Comparison of ENCODE assay signal across 13 cellular contexts in the genomic region with DNA sequence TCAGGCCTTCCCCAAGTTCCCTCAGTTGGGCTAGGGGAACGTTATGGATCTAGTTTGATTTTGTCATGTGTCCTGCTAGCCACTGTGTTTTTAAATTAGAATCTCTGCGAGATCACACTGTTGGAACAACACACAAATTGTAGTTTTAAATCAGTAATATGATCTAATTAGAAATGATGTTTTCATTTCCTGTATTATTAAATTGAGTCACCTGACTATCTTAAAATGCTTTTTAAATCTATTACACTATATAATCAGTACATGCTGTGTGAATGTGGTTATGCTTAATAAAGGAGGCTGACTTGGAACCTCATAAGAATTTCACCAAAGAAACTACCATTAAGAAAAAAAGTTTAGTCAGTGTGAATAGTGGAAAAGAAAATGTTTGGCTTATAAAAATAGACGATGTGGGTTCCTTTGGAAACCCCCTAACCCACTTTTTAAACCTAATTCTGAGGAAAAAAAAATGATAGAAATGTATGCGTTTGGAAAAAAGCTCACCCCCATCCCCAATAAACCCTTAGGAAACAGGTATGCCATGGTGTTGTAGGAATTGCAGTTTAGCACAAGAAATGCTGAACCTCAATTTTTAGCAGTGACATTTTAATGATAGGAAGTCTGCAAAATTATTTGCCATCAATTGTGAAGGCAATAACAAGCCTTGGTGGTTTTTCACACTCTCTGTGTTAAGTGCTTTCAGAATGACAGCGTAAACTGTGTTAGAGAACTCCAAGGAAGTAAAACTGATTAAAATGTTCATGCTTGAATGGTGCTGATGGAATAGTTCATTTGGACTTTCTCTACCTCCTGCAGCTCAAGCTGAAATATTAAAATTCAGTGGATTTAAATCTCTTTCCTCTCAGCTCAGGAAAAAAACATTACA. TPM values are rescaled to one million over a fixed set of nuclear protein-coding genes. Genes with fewer than 3 reads are reported as not detected.
DNase-seq lines count a peak whose midpoint lies in the region; ATAC-seq lines count a peak whose summit lies in the region.
"Had no signal": no experiment of that assay in that cellular context is flagged by ENCODE, and none has a peak within 500 bp of the region (broad histone marks: within the 10 kb centered on the region; RNA-seq: fewer than 3 reads in every experiment).

No MANE protein-coding gene starts in this region.

- peaks cover 0 to 4% of the 10 kb centered on the region in 2 donors for H3K36me3 Mint-ChIP-seq in activated T-cell treated with anti-CD3 and anti-CD28 coated beads, Interleukin-2, amount 50 U/mL, for 72 hours (ENCODE audit: insufficient read depth in 2 of 2)
- peaks cover 30% of the 10 kb centered on the region for H3K36me3 Mint-ChIP-seq in stimulated activated naive CD8-positive, alpha-beta T cell treated with anti-CD3 and anti-CD28 coated beads, Interleukin-15, Interleukin-2, amounts not matched to agents 100 ng/mL and 50 ng/mL, for 24 hours (ENCODE audit: low read depth)

- intact Hi-C loops in posterior vena cava (cut with DNase I) = no loop called here

- DNase-seq in activated T-cell treated with anti-CD3 and anti-CD28 coated beads, Interleukin-2, amount 50 U/mL, for 72 hours = no peak
- DNase-seq in activated T-cell treated with anti-CD3 and anti-CD28 coated beads, Interleukin-2, amount 50 U/mL, for 1 hour = no peak
- DNase-seq in posterior vena cava (ENCODE audit: low spot score) = no peak
- DNase-seq in NCI-H748 (lab: John Stamatoyannopoulos, UW; ENCODE audit: unreplicated experiment) = no peak
- DNase-seq in dedifferentiated amniotic fluid mesenchymal stem cell (ENCODE audit: extremely low spot score) = no peak
- DNase-seq: GM23248, left ventricle myocardium inferior, NCI-H774, uterus had no signal

- H3K4me3 Mint-ChIP-seq in activated T-cell treated with anti-CD3 and anti-CD28 coated beads, Interleukin-2, amount 50 U/mL, for 72 hours = peak overlapping the region; percentile 49 to 72
- peak overlapping the region; percentile 57 for H3K4me3 Mint-ChIP-seq in stimulated activated naive CD8-positive, alpha-beta T cell treated with anti-CD3 and anti-CD28 coated beads, Interleukin-15, Interleukin-2, amounts not matched to agents 100 ng/mL and 50 ng/mL, for 24 hours

- peak; percentile 72 to 78 for ATAC-seq in activated T-cell treated with anti-CD3 and anti-CD28 coated beads, Interleukin-2, amount 50 U/mL, for 72 hours (replicated peaks in 1 of 2)
- ATAC-seq in HG02571 (IDR thresholded peaks at IDR 0.05; ENCODE audit: unreplicated experiment) (peak; percentile 65), HG03558 (IDR thresholded peaks at IDR 0.05; ENCODE audit: extremely low read depth, unreplicated experiment) (peak; percentile 71)
- ATAC-seq: K562 had no signal

- H3K9me3 Mint-ChIP-seq in activated T-cell treated with anti-CD3 and anti-CD28 coated beads, Interleukin-2, amount 50 U/mL, for 72 hours = no peaks in the 10 kb centered on the region
- H3K9me3 Mint-ChIP-seq in stimulated activated naive CD8-positive, alpha-beta T cell treated with anti-CD3 and anti-CD28 coated beads, Interleukin-15, Interleukin-2, amounts not matched to agents 100 ng/mL and 50 ng/mL, for 24 hours = no peaks in the 10 kb centered on the region

- H3K27me3 Mint-ChIP-seq in activated T-cell treated with anti-CD3 and anti-CD28 coated beads, Interleukin-2, amount 50 U/mL, for 72 hours (ENCODE audit: low read depth) = no peaks in the 10 kb centered on the region
- no peaks in the 10 kb centered on the region for H3K27me3 Mint-ChIP-seq in stimulated activated naive CD8-positive, alpha-beta T cell treated with anti-CD3 and anti-CD28 coated beads, Interleukin-15, Interleukin-2, amounts not matched to agents 100 ng/mL and 50 ng/mL, for 24 hours

- H3K27ac Mint-ChIP-seq in activated T-cell treated with anti-CD3 and anti-CD28 coated beads, Interleukin-2, amount 50 U/mL, for 72 hours = peak overlapping the region; percentile 52
- peak overlapping the region; percentile 82 for H3K27ac Mint-ChIP-seq in stimulated activated naive CD8-positive, alpha-beta T cell treated with anti-CD3 and anti-CD28 coated beads, Interleukin-15, Interleukin-2, amounts not matched to agents 100 ng/mL and 50 ng/mL, for 24 hours

- H3K4me1 Mint-ChIP-seq in activated T-cell treated with anti-CD3 and anti-CD28 coated beads, Interleukin-2, amount 50 U/mL, for 72 hours (ENCODE audit: low read depth) = peaks cover 60% of the 10 kb centered on the region
- H3K4me1 Mint-ChIP-seq in stimulated activated naive CD8-positive, alpha-beta T cell treated with anti-CD3 and anti-CD28 coated beads, Interleukin-15, Interleukin-2, amounts not matched to agents 100 ng/mL and 50 ng/mL, for 24 hours (ENCODE audit: low read depth) = peaks cover 93% of the 10 kb centered on the region

RNA-seq across cellular contexts. Expression of a gene that starts 59.0 kb away (rescaled TPM):
- 10 to 100 TPM; 35.3 to 38.5 TPM for total RNA-seq in activated T-cell treated with anti-CD3 and anti-CD28 coated beads, Interleukin-2, amount 50 U/mL, for 72 hours
- 10 to 100 TPM; 24.2 to 34.9 TPM for total RNA-seq in posterior vena cava
